8 cellular contexts compared by ENCODE assay signal in the genomic region with DNA sequence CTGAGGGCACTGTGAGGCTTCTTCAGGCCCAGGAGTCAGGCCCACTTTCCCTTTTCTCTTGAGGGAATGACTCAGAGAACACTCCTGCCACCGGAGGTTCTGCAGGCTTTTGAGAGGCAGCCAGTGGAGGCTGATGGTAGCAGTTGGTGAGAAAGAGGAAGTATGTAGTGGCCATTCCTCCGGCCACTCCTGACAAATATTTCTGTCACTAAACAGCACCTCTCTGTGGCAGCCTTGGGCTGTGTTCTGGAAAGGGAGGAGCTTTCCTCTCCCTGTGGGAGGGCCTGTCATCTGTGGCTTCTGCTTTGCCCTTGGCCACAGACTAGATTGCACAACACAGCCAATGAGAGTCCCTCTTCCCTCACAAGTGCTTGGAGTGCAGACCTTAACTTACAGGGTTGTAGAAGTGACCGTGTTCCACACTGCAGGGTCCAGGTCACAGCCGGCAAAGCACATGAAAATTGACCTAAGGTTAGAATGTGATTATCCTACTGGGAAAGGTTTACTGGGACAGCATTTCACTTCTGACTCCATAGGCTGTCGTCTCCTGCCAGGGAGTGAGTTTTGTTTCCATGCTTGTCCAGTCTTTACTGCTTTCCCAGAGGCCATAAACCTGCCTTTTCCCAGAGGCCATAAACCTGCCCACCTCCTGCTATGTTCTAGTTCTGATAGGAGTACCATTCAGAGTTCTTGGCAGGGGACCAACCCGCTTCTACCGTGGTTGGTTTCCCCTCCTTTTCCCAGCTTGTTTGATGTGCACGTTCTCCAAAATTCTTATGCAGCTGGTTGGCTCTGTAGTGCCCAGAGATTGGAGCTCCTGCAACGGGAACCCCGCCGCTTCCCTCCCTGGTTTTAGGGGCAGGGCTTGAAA. TPM values are rescaled to one million over a fixed set of nuclear protein-coding genes. Genes with fewer than 3 reads are reported as not detected.
A peak's percentile ranks its signal among the peaks of the same experiment; 100 is the strongest.
DNase-seq lines count a peak whose midpoint lies in the region; TF ChIP-seq lines count a peak whose summit lies in the region.

No MANE protein-coding gene starts in this region.

- intact Hi-C loops in activated naive CD4-positive, alpha-beta T cell treated with anti-CD3 and anti-CD28 coated beads for 36 hours (cut with micrococcal nuclease): loop anchor here (1.0 kb wide), 1 partner anchor 8 kb away; no protein-coding TSS in a partner anchor

- peak; percentile 29 for TF ChIP-seq CTCF in kidney epithelial cell (IDR thresholded peaks at IDR 0.05; ENCODE audit: insufficient read depth, low read length, poor library complexity, severe bottlenecking)

- peaks cover 78% of the 10 kb centered on the region for H3K4me1 Mint-ChIP-seq in activated naive CD4-positive, alpha-beta T cell treated with anti-CD3 and anti-CD28 coated beads for 36 hours (ENCODE audit: low read depth)

- no peak overlapping the region for H3K4me3 Mint-ChIP-seq in activated naive CD4-positive, alpha-beta T cell treated with anti-CD3 and anti-CD28 coated beads for 36 hours

- CTCF ChIA-PET in activated naive CD4-positive, alpha-beta T cell treated with anti-CD3 and anti-CD28 coated beads for 36 hours (lab: Charles Lee): interaction anchor here (1.3 to 3.3 kb wide), 3 partner anchors 11 to 36 kb away, joined by 6 to 15 read pairs (median 8); no protein-coding TSS in a partner anchor

- DNase-seq in activated naive CD4-positive, alpha-beta T cell treated with anti-CD3 and anti-CD28 coated beads for 36 hours: peak; percentile 61
- no peak for DNase-seq in activated naive CD4-positive, alpha-beta T cell treated with anti-CD3 and anti-CD28 coated beads, Interleukin-2, amount 50 U/mL, for 16 hours
- peak; percentile 91 for DNase-seq in H4 (ENCODE audit: low spot score)
- DNase-seq in KG1 (lab: John Stamatoyannopoulos, UW): peak; percentile 91
- peak; percentile 100 for DNase-seq in SKM-1 treated with dmso at 0.1 percent for 144 hours (lab: John Stamatoyannopoulos, UW; ENCODE audit: unreplicated experiment)
- DNase-seq in cerebellar cortex (ENCODE audit: low spot score): peak; percentile 92
- DNase-seq in kidney epithelial cell (ENCODE audit: low read depth): peak; percentile 82
- DNase-seq in stimulated activated CD4-positive, alpha-beta T cell treated with anti-CD3 and anti-CD28 coated beads, Interleukin-15, amount 100 ng/mL, for 48 hours (ENCODE audit: low read depth in 2 of 2): peak; percentile 19 to 28

- no peaks in the 10 kb centered on the region for H3K9me3 Mint-ChIP-seq in activated naive CD4-positive, alpha-beta T cell treated with anti-CD3 and anti-CD28 coated beads for 36 hours

- H3K36me3 ChIP-seq in kidney epithelial cell (ENCODE audit: control insufficient read depth, insufficient read depth, low read length): no peaks in the 10 kb centered on the region

- H3K27me3 Mint-ChIP-seq in activated naive CD4-positive, alpha-beta T cell treated with anti-CD3 and anti-CD28 coated beads for 36 hours (ENCODE audit: low read depth): no peaks in the 10 kb centered on the region

- H3K36me3 Mint-ChIP-seq in activated naive CD4-positive, alpha-beta T cell treated with anti-CD3 and anti-CD28 coated beads for 36 hours (ENCODE audit: low read depth): peaks cover 3% of the 10 kb centered on the region

- no peaks in the 10 kb centered on the region for H3K27me3 ChIP-seq in kidney epithelial cell (ENCODE audit: control insufficient read depth, insufficient read depth, low read length)

- H3K27ac Mint-ChIP-seq in activated naive CD4-positive, alpha-beta T cell treated with anti-CD3 and anti-CD28 coated beads for 36 hours: no peak overlapping the region

- H3K4me3 ChIP-seq in kidney epithelial cell (ENCODE audit: low read depth, low read length): no peak overlapping the region

RNA-seq across cellular contexts. Expression of a gene that starts 33.3 kb away (rescaled TPM):
- total RNA-seq in activated naive CD4-positive, alpha-beta T cell treated with anti-CD3 and anti-CD28 coated beads for 36 hours: 10 to 100 TPM; 15.8 to 17.6 TPM
- 8.2 and 10.1 TPM in 2 replicates for total RNA-seq in H4 (2014; rRNA removed; shearing (Covaris generic))
- 40.1 and 45.2 TPM in 2 replicates for total RNA-seq in kidney epithelial cell

RNA-seq across cellular contexts. Expression of a gene that starts 44.8 kb away (rescaled TPM):
- under 1 TPM; 0.17 to 0.19 TPM for total RNA-seq in activated naive CD4-positive, alpha-beta T cell treated with anti-CD3 and anti-CD28 coated beads for 36 hours
- total RNA-seq in H4 (2014; rRNA removed; shearing (Covaris generic)): 0.49 and 0.66 TPM in 2 replicates
- total RNA-seq in kidney epithelial cell: 7.8 and 11.5 TPM in 2 replicates

RNA-seq across cellular contexts. Expression of a gene that starts 58.9 kb away (rescaled TPM):
- total RNA-seq in activated naive CD4-positive, alpha-beta T cell treated with anti-CD3 and anti-CD28 coated beads for 36 hours: 10 to 100 TPM; 15.3 to 15.4 TPM
- total RNA-seq in H4 (2014; rRNA removed; shearing (Covaris generic)): 13.1 and 14.4 TPM in 2 replicates
- total RNA-seq in kidney epithelial cell: 40.5 and 41.4 TPM in 2 replicates
